9 cellular contexts compared by ENCODE assay signal in genomic region chr21:35102488-35103407, GRCh38. TPM values are rescaled to one million over a fixed set of nuclear protein-coding genes. Genes with fewer than 3 reads are reported as not detected.
A peak's percentile ranks its signal among the peaks of the same experiment; 100 is the strongest.
DNase-seq lines count a peak whose midpoint lies in the region; ATAC-seq lines count a peak whose summit lies in the region.
"Had no signal": no experiment of that assay in that cellular context is flagged by ENCODE, and none has a peak within 500 bp of the region (broad histone marks: within the 10 kb centered on the region; RNA-seq: fewer than 3 reads in every experiment).

No MANE protein-coding gene starts in this region.

- ATAC-seq in activated CD4-positive, CD25-positive, alpha-beta regulatory T cell treated with anti-CD3 and anti-CD28 coated beads, Interleukin-2, amount 50 U/mL, for 24 hours, result peak; percentile 53 to 71
- ATAC-seq in GM19395 (IDR thresholded peaks at IDR 0.05; ENCODE audit: unreplicated experiment), result no peak
- no peak for ATAC-seq in GM19397 (IDR thresholded peaks at IDR 0.05; ENCODE audit: unreplicated experiment)
- ATAC-seq: A549 had no signal

- DNase-seq in activated CD4-positive, CD25-positive, alpha-beta regulatory T cell treated with anti-CD3 and anti-CD28 coated beads, Interleukin-2, amount 50 U/mL, for 72 hours, result no peak
- peak; percentile 31 to 43 for DNase-seq in activated CD4-positive, alpha-beta T cell treated with anti-CD3 and anti-CD28 coated beads for 4 hours
- DNase-seq in hippocampal formation (lab: John Stamatoyannopoulos, UW) (peak; percentile 16 to 25), DMS 273 treated with DMSO at 0.1 percent for 48 hours (lab: John Stamatoyannopoulos, UW) (no peak)

- H3K27ac ChIP-seq in temporal lobe (ENCODE audit: low read depth, low read length), result peak overlapping the region; percentile 40
- H3K27ac ChIP-seq: A549 had no signal

RNA-seq across cellular contexts. Expression of gene RUNX1, which starts 53.6 kb away (rescaled TPM):
- 0.49 TPM for total RNA-seq in temporal lobe

Comparison
In these comparisons a context has a peak if more than half of its experiments do, and no peak if none do; other contexts are left out.
1. ATAC-seq: peak in activated CD4-positive, CD25-positive, alpha-beta regulatory T cell treated with anti-CD3 and anti-CD28 coated beads, Interleukin-2, amount 50 U/mL, for 24 hours (2 of 2); none in GM19395 (single experiment) and GM19397 (single experiment).
2. DNase-seq: peak in activated CD4-positive, alpha-beta T cell treated with anti-CD3 and anti-CD28 coated beads for 4 hours (2 of 2) and hippocampal formation (2 of 2); none in activated CD4-positive, CD25-positive, alpha-beta regulatory T cell treated with anti-CD3 and anti-CD28 coated beads, Interleukin-2, amount 50 U/mL, for 72 hours (single experiment) and DMS 273 treated with DMSO at 0.1 percent for 48 hours (single experiment).